ENCODE assay signal across 8 cellular contexts in genomic region chr21:35428489-35428888, GRCh38.
A peak's percentile ranks its signal among the peaks of the same experiment; 100 is the strongest.
DNase-seq lines count a peak whose midpoint lies in the region; ATAC-seq and TF ChIP-seq lines count a peak whose summit lies in the region.

No MANE protein-coding gene starts in this region.

- peak; percentile 94 for DNase-seq in DND-41
- DNase-seq in activated T-cell treated with anti-CD3 and anti-CD28 coated beads for 4 hours: peak; percentile 13
- peak; percentile 54 for DNase-seq in Right ventricle myocardium superior
- DNase-seq in prostate gland (ENCODE audit: low spot score): no peak
- no peak for DNase-seq in GOT3 (lab: John Stamatoyannopoulos, UW)
- no peak for DNase-seq in GM19238 (ENCODE audit: insufficient read length, low spot score)

- intact Hi-C loops in Right ventricle myocardium superior (cut with DNase I): no loop called here
- intact Hi-C loops in prostate gland (cut with DNase I): no loop called here

- peaks cover 13% of the 10 kb centered on the region for H3K9me3 ChIP-seq in DND-41 (ENCODE audit: insufficient read depth, low read length, severe bottlenecking)
- peaks cover 0 to 6% (median 4%) of the 10 kb centered on the region in 3 donors for H3K9me3 ChIP-seq in skeletal muscle tissue (ENCODE audit: control insufficient read depth in 3 of 3, low read length in 3 of 3)
- no peaks in the 10 kb centered on the region for H3K9me3 ChIP-seq in prostate gland

- no peaks in the 10 kb centered on the region for H3K79me2 ChIP-seq in DND-41 (ENCODE audit: insufficient read depth, low read length)

- H3K27me3 ChIP-seq in DND-41 (ENCODE audit: insufficient read depth, low read length, poor library complexity): no peaks in the 10 kb centered on the region
- peaks cover 0 to 7% (median 3%) of the 10 kb centered on the region in 3 donors for H3K27me3 ChIP-seq in skeletal muscle tissue (ENCODE audit: control insufficient read depth in 3 of 3, insufficient read depth in 3 of 3, low read length in 3 of 3)
- H3K27me3 ChIP-seq in prostate gland (replicated peaks; ENCODE audit: insufficient read depth): no peaks in the 10 kb centered on the region

- H3K4me2 ChIP-seq in DND-41 (ENCODE audit: insufficient read depth, low read length): peak overlapping the region; percentile 63

- H3K4me3 ChIP-seq in DND-41 (ENCODE audit: low read depth in 1 of 2, low read length in 2 of 2) (peak overlapping the region in 1 of 2 experiments; percentile 42; a peak in 2 of 4 replicates), skeletal muscle tissue (ENCODE audit: low read length in 3 of 3) (no peak overlapping the region), prostate gland (no peak overlapping the region)

- H3K9ac ChIP-seq in DND-41 (ENCODE audit: low read depth, low read length) (peak overlapping the region; percentile 51), skeletal muscle tissue (ENCODE audit: low read depth in 1 of 3, low read length in 3 of 3) (peak overlapping the region in 1 of 3 donors; percentile 53)

- 16% methylated on average over 9 of the region's 9 CpGs for WGBS in prostate gland

- peak overlapping the region; percentile 85 for H3K27ac ChIP-seq in DND-41 (ENCODE audit: low read length)
- peak overlapping the region; percentile 68 for H3K27ac ChIP-seq in skeletal muscle tissue (ENCODE audit: low read depth, low read length)
- no peak overlapping the region for H3K27ac ChIP-seq in prostate gland

- peak overlapping the region; percentile 11; the same call in 1 of the 2 replicates for H2AFZ ChIP-seq in DND-41 (ENCODE audit: low read depth, low read length)

- H3K4me1 ChIP-seq in DND-41 (ENCODE audit: insufficient read depth, low read length) (peaks cover 55% of the 10 kb centered on the region), skeletal muscle tissue (ENCODE audit: control insufficient read depth in 3 of 3, insufficient read depth in 3 of 3, low read length in 3 of 3) (peaks cover 0 to 15% (median 5%) of the 10 kb centered on the region in 3 donors), prostate gland (replicated peaks) (no peaks in the 10 kb centered on the region)

- no peak for TF ChIP-seq POLR2A in prostate gland (IDR thresholded peaks at IDR 0.05)

- peak; percentile 100 for ATAC-seq in DND-41 (ENCODE audit: insufficient read depth, low read depth)
- peak; percentile 74 for ATAC-seq in Right ventricle myocardium superior (ENCODE audit: poor library complexity)
- ATAC-seq in GM21737 (IDR thresholded peaks at IDR 0.05; ENCODE audit: unreplicated experiment): no peak

- TF ChIP-seq CTCF in DND-41 (IDR thresholded peaks at IDR 0.05; ENCODE audit: borderline replicate concordance, extremely low read depth, low read length, poor library complexity, severe bottlenecking) (no peak), prostate gland (IDR thresholded peaks at IDR 0.05) (no peak)

- H3K36me3 ChIP-seq in DND-41 (ENCODE audit: insufficient read depth, low read length): no peaks in the 10 kb centered on the region
- H3K36me3 ChIP-seq in skeletal muscle tissue (ENCODE audit: control insufficient read depth in 3 of 3, insufficient read depth in 3 of 3, low read length in 3 of 3): no peaks in the 10 kb centered on the region
- H3K36me3 ChIP-seq in prostate gland: no peaks in the 10 kb centered on the region

- H4K20me1 ChIP-seq in DND-41 (ENCODE audit: insufficient read depth, low read length): no peaks in the 10 kb centered on the region

Comparison
In these comparisons a context has a peak if more than half of its experiments do, and no peak if none do; other contexts are left out.
1. DNase-seq: peak in DND-41 (single experiment), activated T-cell treated with anti-CD3 and anti-CD28 coated beads for 4 hours (single experiment) and Right ventricle myocardium superior (single experiment); none in prostate gland (single experiment), GOT3 (single experiment) and GM19238 (single experiment).
2. H3K27ac ChIP-seq: peak in DND-41 (single experiment) and skeletal muscle tissue (single experiment); none in prostate gland (0 of 2).